ENCODE assay signal across 31 cellular contexts in genomic region chr5:9529513-9529912, GRCh38. TPM values are rescaled to one million over a fixed set of nuclear protein-coding genes. Genes with fewer than 3 reads are reported as not detected.
"Had no signal": no experiment of that assay in that cellular context is flagged by ENCODE, and none has a peak within 500 bp of the region (broad histone marks: within the 10 kb centered on the region; RNA-seq: fewer than 3 reads in every experiment).

No MANE protein-coding gene starts in this region.

- H3K36me3 ChIP-seq: brain microvascular endothelial cell, WERI-Rb-1 had no signal

- H3K4me3 ChIP-seq: K562, PC-9, SK-N-MC had no signal

- H3K27me3 ChIP-seq: brain microvascular endothelial cell had no signal

- H2AFZ ChIP-seq: PC-9 had no signal

- H3K27ac ChIP-seq: brain microvascular endothelial cell, PC-9, RWPE1, SK-N-MC, WERI-Rb-1 had no signal

- H3K4me2 ChIP-seq: PC-9 had no signal

- ATAC-seq: activated CD8-positive, alpha-beta memory T cell treated with anti-CD3 and anti-CD28 coated beads, Interleukin-2, amount 10 ng/mL, durations not matched to agents 7 days and 5 days; activated naive CD8-positive, alpha-beta T cell treated with anti-CD3 and anti-CD28 coated beads, Interleukin-2, amount 50 U/mL, for 24 hours; K562 had no signal

- DNase-seq: activated CD4-positive, alpha-beta memory T cell treated with anti-CD3 and anti-CD28 coated beads, Interleukin-2, amount 10 ng/mL, durations not matched to agents 7 days and 5 days; activated CD4-positive, alpha-beta T cell treated with anti-CD3 and anti-CD28 coated beads for 1 hour; activated CD4-positive, alpha-beta T cell treated with anti-CD3 and anti-CD28 coated beads for 48 hours; activated CD4-positive, CD25-positive, alpha-beta regulatory T cell; activated CD8-positive, alpha-beta memory T cell treated with anti-CD3 and anti-CD28 coated beads for 24 hours; activated CD8-positive, alpha-beta memory T cell treated with anti-CD3 and anti-CD28 coated beads, Interleukin-2, amount 10 ng/mL, durations not matched to agents 7 days and 5 days; activated CD8-positive, alpha-beta memory T cell treated with anti-CD3 and anti-CD28 coated beads, Interleukin-2, amount 50 U/mL, for 48 hours; activated effector memory CD4-positive, alpha-beta T cell treated with Interleukin-2 at 50 U/mL for 16 hours; activated naive CD4-positive, alpha-beta T cell treated with anti-CD3 and anti-CD28 coated beads, Interleukin-2, amount 10 ng/mL, durations not matched to agents 7 days and 5 days; activated naive CD8-positive, alpha-beta T cell treated with anti-CD3 and anti-CD28 coated beads, Interleukin-2, amount 50 U/mL, for 24 hours; activated T-cell treated with anti-CD3 and anti-CD28 coated beads, Interleukin-2, amount 50 U/mL, for 48 hours; aorta; brain microvascular endothelial cell; Karpas-422; NCI-H1048; NCI-H1105 treated with DMSO at 0.1 percent for 48 hours; NCI-H1436; NCI-H1694; NCI-H1930; NCI-H2081 treated with DMSO at 0.1 percent for 48 hours; NCI-H226; NCI-H446 treated with DMSO at 0.1 percent for 48 hours; NCI-H524; NCI-H69; NCI-H82; PC-9; T1000; WERI-Rb-1 had no signal

RNA-seq across cellular contexts. Expression of gene SEMA5A, which starts 16.4 kb away (rescaled TPM):
- total RNA-seq: PC-9 had no signal
